9 cellular contexts compared by ENCODE assay signal in the genomic region with DNA sequence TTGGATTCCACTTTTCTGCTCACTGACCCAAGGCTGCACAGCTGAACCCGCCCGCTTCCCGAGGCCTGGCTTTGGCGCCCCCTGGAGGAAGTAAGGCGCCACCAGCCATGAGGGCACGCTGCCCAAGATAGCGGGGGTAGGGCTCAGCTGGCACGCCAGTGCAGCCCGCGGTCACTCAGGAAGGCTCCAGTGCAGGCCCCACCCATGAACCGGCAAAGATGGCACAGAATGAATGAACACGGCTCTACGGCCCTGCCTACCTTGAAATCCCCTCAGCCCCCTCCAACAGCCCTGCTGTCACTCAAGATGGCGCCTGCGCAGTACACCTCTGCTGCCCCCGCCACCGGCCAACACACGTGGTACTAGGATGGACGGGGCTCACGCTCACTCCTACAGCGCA. TPM values are rescaled to one million over a fixed set of nuclear protein-coding genes. Genes with fewer than 3 reads are reported as not detected.
A peak's percentile ranks its signal among the peaks of the same experiment; 100 is the strongest.
DNase-seq lines count a peak whose midpoint lies in the region; ATAC-seq and FAIRE-seq lines count a peak whose summit lies in the region.
"Had no signal": no experiment of that assay in that cellular context is flagged by ENCODE, and none has a peak within 500 bp of the region (broad histone marks: within the 10 kb centered on the region; RNA-seq: fewer than 3 reads in every experiment).

No MANE protein-coding gene starts in this region.

- H3K36me3 Mint-ChIP-seq in activated naive CD8-positive, alpha-beta T cell treated with anti-CD3 and anti-CD28 coated beads for 36 hours, result peaks cover 31% of the 10 kb centered on the region
- H3K36me3 Mint-ChIP-seq in activated naive CD8-positive, alpha-beta T cell treated with anti-CD3 and anti-CD28 coated beads, Interleukin-2, amount 50 U/mL, for 24 hours (ENCODE audit: low read depth), result peaks cover 17% of the 10 kb centered on the region
- H3K36me3 Mint-ChIP-seq in activated T-helper 2 cell treated with anti-CD3 and anti-CD28 coated beads, Interferon-gamma antibody, Interleukin-2, Interleukin-4, amounts not matched to agents 10 μg/mL and 5 μg/mL and 100 μg/mL, durations not matched to agents 14 hours and 24 hours and 36 hours (ENCODE audit: low read depth), result peaks cover 4% of the 10 kb centered on the region

- H3K9me3 Mint-ChIP-seq in activated naive CD8-positive, alpha-beta T cell treated with anti-CD3 and anti-CD28 coated beads for 36 hours, result peaks cover 34% of the 10 kb centered on the region
- peaks cover 44% of the 10 kb centered on the region for H3K9me3 Mint-ChIP-seq in activated naive CD8-positive, alpha-beta T cell treated with anti-CD3 and anti-CD28 coated beads, Interleukin-2, amount 50 U/mL, for 24 hours
- H3K9me3 Mint-ChIP-seq in activated T-helper 2 cell treated with anti-CD3 and anti-CD28 coated beads, Interferon-gamma antibody, Interleukin-2, Interleukin-4, amounts not matched to agents 10 μg/mL and 5 μg/mL and 100 μg/mL, durations not matched to agents 14 hours and 24 hours and 36 hours, result peaks cover 72% of the 10 kb centered on the region

- H2BK5ac ChIP-seq in mesendoderm (ENCODE audit: low read length), result no peak overlapping the region

- peak overlapping the region; percentile 40 to 44 for H3K4me3 ChIP-seq in duodenal mucosa (ENCODE audit: low read depth in 1 of 2, low read length in 2 of 2)
- H3K4me3 ChIP-seq in mesendoderm (ENCODE audit: low read length), result peak overlapping the region; percentile 8
- no peak overlapping the region for H3K4me3 ChIP-seq in MG63

- H3K27me3 ChIP-seq in duodenal mucosa (ENCODE audit: control insufficient read depth in 1 of 2, insufficient read depth in 2 of 2, low read length in 2 of 2) (no peaks in the 10 kb centered on the region), mesendoderm (ENCODE audit: insufficient read depth, low read length, poor library complexity) (no peaks in the 10 kb centered on the region), MG63 (no peaks in the 10 kb centered on the region)

- H3K4me1 ChIP-seq in duodenal mucosa (ENCODE audit: control insufficient read depth in 1 of 2, insufficient read depth in 2 of 2, low read length in 2 of 2) (no peaks in the 10 kb centered on the region), mesendoderm (ENCODE audit: control insufficient read depth, low read depth, low read length) (no peaks in the 10 kb centered on the region)

- intact Hi-C loops in activated T-helper 2 cell treated with anti-CD3 and anti-CD28 coated beads, Interferon-gamma antibody, Interleukin-2, Interleukin-4, amounts not matched to agents 10 μg/mL and 5 μg/mL and 100 μg/mL, durations not matched to agents 14 hours and 24 hours and 36 hours (cut with micrococcal nuclease), result no loop called here

- no peak overlapping the region for H2BK120ac ChIP-seq in mesendoderm (ENCODE audit: low read depth, low read length)

- no peak overlapping the region for H2BK15ac ChIP-seq in mesendoderm (replicated peaks; ENCODE audit: low read depth)

- H3K56ac ChIP-seq in mesendoderm (ENCODE audit: low read length), result no peak overlapping the region

- H3K27ac Mint-ChIP-seq in activated naive CD8-positive, alpha-beta T cell treated with anti-CD3 and anti-CD28 coated beads for 36 hours, result no peak overlapping the region
- no peak overlapping the region for H3K27ac Mint-ChIP-seq in activated naive CD8-positive, alpha-beta T cell treated with anti-CD3 and anti-CD28 coated beads, Interleukin-2, amount 50 U/mL, for 24 hours
- no peak overlapping the region for H3K27ac Mint-ChIP-seq in activated T-helper 2 cell treated with anti-CD3 and anti-CD28 coated beads, Interferon-gamma antibody, Interleukin-2, Interleukin-4, amounts not matched to agents 10 μg/mL and 5 μg/mL and 100 μg/mL, durations not matched to agents 14 hours and 24 hours and 36 hours

- no peaks in the 10 kb centered on the region for H3K4me1 Mint-ChIP-seq in activated naive CD8-positive, alpha-beta T cell treated with anti-CD3 and anti-CD28 coated beads for 36 hours
- no peaks in the 10 kb centered on the region for H3K4me1 Mint-ChIP-seq in activated naive CD8-positive, alpha-beta T cell treated with anti-CD3 and anti-CD28 coated beads, Interleukin-2, amount 50 U/mL, for 24 hours
- H3K4me1 Mint-ChIP-seq in activated T-helper 2 cell treated with anti-CD3 and anti-CD28 coated beads, Interferon-gamma antibody, Interleukin-2, Interleukin-4, amounts not matched to agents 10 μg/mL and 5 μg/mL and 100 μg/mL, durations not matched to agents 14 hours and 24 hours and 36 hours (ENCODE audit: low read depth), result no peaks in the 10 kb centered on the region

- FAIRE-seq in urothelium cell line (lab: Jason Lieb, UNC), result peak; percentile 91

- H3K27ac ChIP-seq in duodenal mucosa (ENCODE audit: low read depth, low read length), result no peak overlapping the region
- no peak overlapping the region for H3K27ac ChIP-seq in mesendoderm (ENCODE audit: low read depth, low read length)

- WGBS in mesendoderm (ENCODE audit: extremely low coverage, insufficient coverage, low lambda C conversion rate), result no CpG with 5 or more reads among the region's 21 CpGs

- no peak overlapping the region for H3K23ac ChIP-seq in mesendoderm (ENCODE audit: low read length)

- H3K79me1 ChIP-seq in mesendoderm (ENCODE audit: low read length), result no peaks in the 10 kb centered on the region

- H2AK5ac ChIP-seq in mesendoderm (ENCODE audit: low read length), result no peak overlapping the region

- DNase-seq in activated naive CD8-positive, alpha-beta T cell treated with anti-CD3 and anti-CD28 coated beads for 36 hours, result peak; percentile 3
- no peak for DNase-seq in activated naive CD8-positive, alpha-beta T cell treated with anti-CD3 and anti-CD28 coated beads, Interleukin-2, amount 50 U/mL, for 24 hours
- DNase-seq in mesendoderm (peak; percentile 84), urothelium cell line (ENCODE audit: low spot score) (peak; percentile 80), MG63 (no peak), dermis blood vessel endothelial cell (no peak)
- DNase-seq in activated T-helper 2 cell treated with anti-CD3 and anti-CD28 coated beads, Interferon-gamma antibody, Interleukin-2, Interleukin-4, amounts not matched to agents 10 μg/mL and 5 μg/mL and 100 μg/mL, durations not matched to agents 14 hours and 24 hours and 36 hours (ENCODE audit: low spot score), result no peak

- no peak overlapping the region for H4K8ac ChIP-seq in mesendoderm (ENCODE audit: low read depth, low read length)

- H3K18ac ChIP-seq in mesendoderm (ENCODE audit: low read length), result no peak overlapping the region

- no peaks in the 10 kb centered on the region for H3K79me2 ChIP-seq in mesendoderm (ENCODE audit: control insufficient read depth, insufficient read depth, low read length)

- H3K9me3 ChIP-seq in duodenal mucosa (ENCODE audit: control insufficient read depth in 1 of 2, low read length in 2 of 2) (peaks cover 36 to 51% of the 10 kb centered on the region in 2 donors), MG63 (peaks cover 6% of the 10 kb centered on the region; the same call in 1 of the 2 replicates)

- H3K9ac ChIP-seq in duodenal mucosa (ENCODE audit: low read depth in 1 of 2, low read length in 2 of 2) (no peak overlapping the region), mesendoderm (ENCODE audit: low read length) (no peak overlapping the region)

- ATAC-seq in activated naive CD8-positive, alpha-beta T cell treated with anti-CD3 and anti-CD28 coated beads, Interleukin-2, amount 50 U/mL, for 24 hours, result no peak

- H3K4me3 Mint-ChIP-seq in activated naive CD8-positive, alpha-beta T cell treated with anti-CD3 and anti-CD28 coated beads for 36 hours, result peak overlapping the region; percentile 48
- H3K4me3 Mint-ChIP-seq in activated naive CD8-positive, alpha-beta T cell treated with anti-CD3 and anti-CD28 coated beads, Interleukin-2, amount 50 U/mL, for 24 hours, result no peak overlapping the region
- H3K4me3 Mint-ChIP-seq in activated T-helper 2 cell treated with anti-CD3 and anti-CD28 coated beads, Interferon-gamma antibody, Interleukin-2, Interleukin-4, amounts not matched to agents 10 μg/mL and 5 μg/mL and 100 μg/mL, durations not matched to agents 14 hours and 24 hours and 36 hours (ENCODE audit: low read depth), result no peak overlapping the region

- no peak overlapping the region for H3K4ac ChIP-seq in mesendoderm (ENCODE audit: low read depth, low read length)

- H3K27me3 Mint-ChIP-seq in activated naive CD8-positive, alpha-beta T cell treated with anti-CD3 and anti-CD28 coated beads for 36 hours, result peaks cover 50% of the 10 kb centered on the region
- H3K27me3 Mint-ChIP-seq in activated naive CD8-positive, alpha-beta T cell treated with anti-CD3 and anti-CD28 coated beads, Interleukin-2, amount 50 U/mL, for 24 hours, result peaks cover 18% of the 10 kb centered on the region
- H3K27me3 Mint-ChIP-seq in activated T-helper 2 cell treated with anti-CD3 and anti-CD28 coated beads, Interferon-gamma antibody, Interleukin-2, Interleukin-4, amounts not matched to agents 10 μg/mL and 5 μg/mL and 100 μg/mL, durations not matched to agents 14 hours and 24 hours and 36 hours (ENCODE audit: low read depth), result no peaks in the 10 kb centered on the region

- no peaks in the 10 kb centered on the region for H3K36me3 ChIP-seq in duodenal mucosa (ENCODE audit: control insufficient read depth in 1 of 2, insufficient read depth in 2 of 2, low read length in 2 of 2)
- no peaks in the 10 kb centered on the region for H3K36me3 ChIP-seq in mesendoderm (ENCODE audit: control insufficient read depth, insufficient read depth, low read length)
- no peaks in the 10 kb centered on the region for H3K36me3 ChIP-seq in MG63

- peak overlapping the region; percentile 38 for H3K4me2 ChIP-seq in mesendoderm (ENCODE audit: low read length)

- H4K5ac ChIP-seq in mesendoderm (ENCODE audit: low read length), result no peak overlapping the region

RNA-seq across cellular contexts. Expression of gene PEG3, which starts 3.0 kb away (rescaled TPM):
- total RNA-seq in activated naive CD8-positive, alpha-beta T cell treated with anti-CD3 and anti-CD28 coated beads for 36 hours, result under 1 TPM; 0.14 to 0.16 TPM
- polyA plus RNA-seq in mesendoderm (2013, experiment 1 of 2), result 14.1 TPM
- 14.0 TPM for polyA plus RNA-seq in mesendoderm (2013, experiment 2 of 2)
- not detected in 2 replicates for total RNA-seq in MG63 (2014; rRNA removed; shearing (Covaris generic); ENCODE audit: low replicate concordance)
- 0.68 and 2.2 TPM in 2 replicates for total RNA-seq in dermis blood vessel endothelial cell
- total RNA-seq in activated T-helper 2 cell treated with anti-CD3 and anti-CD28 coated beads, Interferon-gamma antibody, Interleukin-2, Interleukin-4, amounts not matched to agents 10 μg/mL and 5 μg/mL and 100 μg/mL, durations not matched to agents 14 hours and 24 hours and 36 hours, result not detected in 2 replicates
- total RNA-seq: myocyte had no signal

RNA-seq across cellular contexts. Expression of gene ZIM2, which starts 3.0 kb away (rescaled TPM):
- not detected for total RNA-seq in activated naive CD8-positive, alpha-beta T cell treated with anti-CD3 and anti-CD28 coated beads for 36 hours
- 0.21 TPM for polyA plus RNA-seq in mesendoderm (2013, experiment 1 of 2)
- 0.34 TPM for polyA plus RNA-seq in mesendoderm (2013, experiment 2 of 2)
- total RNA-seq in MG63 (2014; rRNA removed; shearing (Covaris generic); ENCODE audit: low replicate concordance), result not detected in 2 replicates
- total RNA-seq in dermis blood vessel endothelial cell, result not detected in 2 replicates
- not detected in 2 replicates for total RNA-seq in activated T-helper 2 cell treated with anti-CD3 and anti-CD28 coated beads, Interferon-gamma antibody, Interleukin-2, Interleukin-4, amounts not matched to agents 10 μg/mL and 5 μg/mL and 100 μg/mL, durations not matched to agents 14 hours and 24 hours and 36 hours
- total RNA-seq: myocyte had no signal

Comparison
In these comparisons a context has a peak if more than half of its experiments do, and no peak if none do; other contexts are left out.
1. DNase-seq: peak in activated naive CD8-positive, alpha-beta T cell treated with anti-CD3 and anti-CD28 coated beads for 36 hours (single experiment), mesendoderm (single experiment) and urothelium cell line (single experiment); none in activated naive CD8-positive, alpha-beta T cell treated with anti-CD3 and anti-CD28 coated beads, Interleukin-2, amount 50 U/mL, for 24 hours (single experiment), MG63 (single experiment), dermis blood vessel endothelial cell (single experiment) and activated T-helper 2 cell treated with anti-CD3 and anti-CD28 coated beads, Interferon-gamma antibody, Interleukin-2, Interleukin-4, amounts not matched to agents 10 μg/mL and 5 μg/mL and 100 μg/mL, durations not matched to agents 14 hours and 24 hours and 36 hours (single experiment).